In the genomic region with DNA sequence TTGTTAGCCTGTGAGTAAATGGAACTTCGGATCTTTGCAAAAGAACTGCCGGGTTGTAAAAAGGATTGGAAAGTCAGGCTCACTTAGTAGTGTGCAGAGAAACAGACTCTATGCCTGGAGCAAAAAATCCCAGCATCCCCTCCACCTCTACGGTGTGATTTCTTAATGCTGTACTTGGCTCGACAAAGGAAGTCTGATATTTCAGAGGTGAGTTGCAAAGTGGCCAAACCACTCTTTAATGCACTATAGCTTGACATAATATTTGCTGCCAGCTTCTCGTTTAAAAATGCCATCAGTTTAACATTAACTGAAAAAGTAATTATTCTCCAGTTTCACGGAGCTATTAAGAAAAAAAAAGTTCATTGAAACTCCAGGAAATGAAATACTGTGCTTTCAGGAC, we compare ENCODE assay signal across 20 cellular contexts.
DNase-seq lines count a peak whose midpoint lies in the region; FAIRE-seq and TF ChIP-seq lines count a peak whose summit lies in the region.
"Had no signal": no experiment of that assay in that cellular context is flagged by ENCODE, and none has a peak within 500 bp of the region (broad histone marks: within the 10 kb centered on the region; RNA-seq: fewer than 3 reads in every experiment).

No MANE protein-coding gene starts in this region.

- H3K27me3 ChIP-seq in OCI-LY1 (ENCODE audit: insufficient read depth, low read length) = no peaks in the 10 kb centered on the region
- H3K27me3 ChIP-seq in H1 (replicated peaks in 1 of 4; ENCODE audit: control insufficient read depth in 3 of 4, extremely low read depth in 1 of 4, insufficient read depth in 3 of 4, low read length in 3 of 4) = no peaks in the 10 kb centered on the region
- H3K27me3 ChIP-seq in thyroid gland = no peaks in the 10 kb centered on the region

- TF ChIP-seq POLR2A in H1 (IDR thresholded peaks at IDR 0.05; ENCODE audit: control extremely low read depth in 1 of 2, low read depth in 2 of 2, low read length in 2 of 2) (no peak), thyroid gland (IDR thresholded peaks at IDR 0.05) (no peak)

- H3F3A ChIP-seq in OCI-LY1 (ENCODE audit: insufficient read depth, low read length) = no peaks in the 10 kb centered on the region

- H2BK15ac ChIP-seq in H1 (ENCODE audit: low read length) = no peak overlapping the region

- no peak overlapping the region for H3K23ac ChIP-seq in H1 (ENCODE audit: insufficient read length)

- CTCF ChIA-PET in H1 (lab: Charles Lee; ENCODE audit: partially characterized antibody) = no interaction called here

- intact Hi-C loops in thyroid gland (cut with DNase I) = no loop called here

- no peak for TF ChIP-seq RAD21 in H1 (IDR thresholded peaks at IDR 0.05 in 1 of 2, conservative IDR thresholded peaks at IDR 0.05 in 1 of 2; ENCODE audit: low read depth in 2 of 2, low read length in 2 of 2)

- no peak overlapping the region for H3K56ac ChIP-seq in H1 (replicated peaks; ENCODE audit: insufficient read length, low read depth, low read length)

- peaks cover 16% of the 10 kb centered on the region for H3K4me1 ChIP-seq in OCI-LY1 (ENCODE audit: insufficient read depth, low read length, severe bottlenecking)
- peaks cover 0 to 4% (median 0%) of the 10 kb centered on the region in 4 experiments; a peak in 1 of 7 replicates for H3K4me1 ChIP-seq in H1 (replicated peaks in 1 of 4; ENCODE audit: control insufficient read depth in 3 of 4, insufficient read depth in 4 of 4, low read length in 3 of 4)
- no peaks in the 10 kb centered on the region for H3K4me1 ChIP-seq in thyroid gland
- H3K4me1 ChIP-seq: psoas muscle had no signal

- H3K4me3 ChIP-seq in OCI-LY1 (ENCODE audit: low read depth, low read length, poor library complexity, severe bottlenecking) (no peak overlapping the region), H1 (ENCODE audit: extremely low read depth in 1 of 4, insufficient read depth in 2 of 4, low read depth in 3 of 4, low read length in 4 of 4) (no peak overlapping the region), thyroid gland (replicated peaks in 1 of 3) (no peak overlapping the region)
- H3K4me3 ChIP-seq: psoas muscle had no signal

- FAIRE-seq in H1 (lab: Jason Lieb, UNC) = no peak
- FAIRE-seq: HepG2, small intestine had no signal

- H3K14ac ChIP-seq in H1 (ENCODE audit: insufficient read length) = no peak overlapping the region

- no peak overlapping the region for H2BK12ac ChIP-seq in H1 (ENCODE audit: low read depth, low read length)

- no peak overlapping the region for H3K18ac ChIP-seq in H1 (ENCODE audit: extremely low read depth, low read length)

- no peak for TF ChIP-seq EP300 in H1 (IDR thresholded peaks at IDR 0.05; ENCODE audit: borderline replicate concordance in 1 of 2, low read depth in 2 of 2, low read length in 2 of 2)

- no peak for TF ChIP-seq CTCF in OCI-LY1 (IDR thresholded peaks at IDR 0.05; ENCODE audit: low read length)
- no peak for TF ChIP-seq CTCF in H1 (IDR thresholded peaks at IDR 0.05; ENCODE audit: control extremely low read depth in 1 of 3, insufficient read depth in 1 of 3, low read depth in 1 of 3, low read length in 3 of 3)
- no peak for TF ChIP-seq CTCF in thyroid gland (IDR thresholded peaks at IDR 0.05)

- no peak overlapping the region for H2AK5ac ChIP-seq in H1 (ENCODE audit: low read depth, low read length)

- peaks cover 4% of the 10 kb centered on the region; the same call in 1 of the 2 replicates for H3K9me3 ChIP-seq in OCI-LY1 (ENCODE audit: low read length)
- H3K9me3 ChIP-seq in H1 (ENCODE audit: insufficient read depth in 2 of 2, low read depth in 1 of 2, low read length in 1 of 2) = no peaks in the 10 kb centered on the region
- H3K9me3 ChIP-seq in thyroid gland = no peaks in the 10 kb centered on the region
- H3K9me3 ChIP-seq: psoas muscle had no signal

- DNase-seq in H1 (ENCODE audit: low read depth in 1 of 2, low spot score in 2 of 2) (no peak), kidney tubule cell (ENCODE audit: low spot score) (peak; percentile 84), thyroid gland (peak; percentile 23 to 40), Ammon's horn (ENCODE audit: low spot score) (no peak), NCI-H146 treated with DMSO at 0.1 percent for 48 hours (lab: John Stamatoyannopoulos, UW; ENCODE audit: unreplicated experiment) (no peak), cerebellar cortex (ENCODE audit: low spot score) (no peak)
- no peak for DNase-seq in effector CD4-positive, alpha-beta T cell
- DNase-seq: activated CD4-positive, alpha-beta T cell treated with anti-CD3 and anti-CD28 coated beads for 4 hours; CD8-positive, alpha-beta memory T cell; DMS79; foreskin melanocyte; NCI-H1694; psoas muscle; Right ventricle myocardium superior; small intestine; stimulated activated CD4-positive, alpha-beta T cell treated with anti-CD3 and anti-CD28 coated beads, Interleukin-2, amount 100 ng/mL, for 48 hours; T-helper 1 cell; trophoblast cell had no signal

- H3K4me2 ChIP-seq in OCI-LY1 (ENCODE audit: low read length) = peak overlapping the region; percentile 20; the same call in 1 of the 2 replicates
- H3K4me2 ChIP-seq in H1 (ENCODE audit: insufficient read depth in 1 of 2, low read depth in 2 of 2, low read length in 2 of 2) = no peak overlapping the region

- no peak overlapping the region for H2BK120ac ChIP-seq in H1 (replicated peaks; ENCODE audit: low read depth, low read length)

- 95% methylated on average over 6 of the region's 6 CpGs; no CpG with 5 or more reads in 1 of the 2 experiments for WGBS in H1 (ENCODE audit: extremely low coverage in 1 of 2, insufficient coverage in 1 of 2, insufficient read length in 1 of 2, insufficient replicate concordance in 2 of 2, low coverage in 1 of 2, low lambda C conversion rate in 2 of 2, missing lambda C conversion rate in 1 of 2), 2 experiments
- 10 to 14% methylated on average over 6 of the region's 6 CpGs for WGBS in thyroid gland, 2 donors

- H4K20me1 ChIP-seq in OCI-LY1 (ENCODE audit: insufficient read depth, low read length) (no peaks in the 10 kb centered on the region), H1 (replicated peaks in 1 of 2; ENCODE audit: control insufficient read depth in 1 of 2, insufficient read depth in 2 of 2, low read length in 2 of 2) (no peaks in the 10 kb centered on the region)

- H3K27ac ChIP-seq in OCI-LY1 (ENCODE audit: low read depth, low read length, poor library complexity, severe bottlenecking) (no peak overlapping the region), H1 (ENCODE audit: low read depth, low read length) (no peak overlapping the region), thyroid gland (peak overlapping the region in 1 of 3 donors; percentile 29)
- H3K27ac ChIP-seq: psoas muscle had no signal

- H2BK5ac ChIP-seq in H1 (ENCODE audit: low read depth, low read length) = no peak overlapping the region

- H3K4ac ChIP-seq in H1 (replicated peaks; ENCODE audit: insufficient read length, low read depth, low read length) = no peak overlapping the region

- no peak overlapping the region for H4K91ac ChIP-seq in H1 (replicated peaks; ENCODE audit: insufficient read length, low read length)

- POLR2A ChIA-PET in H1 (lab: Charles Lee; ENCODE audit: partially characterized antibody) = no interaction called here

- no peak overlapping the region for H3K9ac ChIP-seq in OCI-LY1 (ENCODE audit: low read length)
- H3K9ac ChIP-seq in H1 (replicated peaks in 1 of 4; ENCODE audit: extremely low read depth in 1 of 4, low read depth in 3 of 4, low read length in 3 of 4) = no peak overlapping the region

- no peaks in the 10 kb centered on the region for H3K79me2 ChIP-seq in OCI-LY1 (ENCODE audit: insufficient read depth, low read length)
- no peaks in the 10 kb centered on the region for H3K79me2 ChIP-seq in H1 (ENCODE audit: control insufficient read depth in 1 of 2, insufficient read depth in 2 of 2, low read length in 2 of 2)

- H2AFZ ChIP-seq in OCI-LY1 (ENCODE audit: low read length) (peak overlapping the region; percentile 67), H1 (ENCODE audit: low read length) (peak overlapping the region; percentile 76; the same call in 1 of the 2 replicates)

- no peaks in the 10 kb centered on the region for H3K79me1 ChIP-seq in H1 (ENCODE audit: low read depth, low read length)

- H3K36me3 ChIP-seq in OCI-LY1 (ENCODE audit: insufficient read depth, low read length) (no peaks in the 10 kb centered on the region), H1 (ENCODE audit: control insufficient read depth in 2 of 4, insufficient read depth in 4 of 4, low read length in 3 of 4) (no peaks in the 10 kb centered on the region), thyroid gland (no peaks in the 10 kb centered on the region)

- H4K8ac ChIP-seq in H1 (ENCODE audit: extremely low read depth, insufficient read depth, low read length) = no peak overlapping the region

- H2BK20ac ChIP-seq in H1 (ENCODE audit: low read length) = no peak overlapping the region

- no peaks in the 10 kb centered on the region for H3K9me2 ChIP-seq in OCI-LY1 (ENCODE audit: low read depth, low read length)

- no peak overlapping the region for H4K5ac ChIP-seq in H1 (ENCODE audit: insufficient read length, low read depth, low read length)

- H3K23me2 ChIP-seq in H1 (ENCODE audit: low read depth, low read length) = no peaks in the 10 kb centered on the region

TF ChIP-seq in H1, 55 proteins besides CTCF, POLR2A, EP300 and RAD21 (continues in another document):
- no peak for TF ChIP-seq KDM4A (IDR thresholded peaks at IDR 0.05; ENCODE audit: low read depth, low read length, severe bottlenecking)

Comparison
In these comparisons a context has a peak if more than half of its experiments do, and no peak if none do; other contexts are left out.
1. DNase-seq: peak in kidney tubule cell (single experiment) and thyroid gland (2 of 2); none in H1 (0 of 2), effector CD4-positive, alpha-beta T cell (single experiment), Ammon's horn (single experiment), NCI-H146 treated with DMSO at 0.1 percent for 48 hours (single experiment) and cerebellar cortex (single experiment).